Comparison of ENCODE assay signal across 23 cellular contexts in genomic region chr3:169946336-169946735, GRCh38. TPM values are rescaled to one million over a fixed set of nuclear protein-coding genes. Genes with fewer than 3 reads are reported as not detected.
DNase-seq lines count a peak whose midpoint lies in the region; ATAC-seq and TF ChIP-seq lines count a peak whose summit lies in the region.
"Had no signal": no experiment of that assay in that cellular context is flagged by ENCODE, and none has a peak within 500 bp of the region (broad histone marks: within the 10 kb centered on the region; RNA-seq: fewer than 3 reads in every experiment).

No MANE protein-coding gene starts in this region.

- H3K27me3 Mint-ChIP-seq in naive B cell, result no peaks in the 10 kb centered on the region

- no peaks in the 10 kb centered on the region for H3K36me3 ChIP-seq in SU-DHL-6 (ENCODE audit: low read length)
- H3K36me3 ChIP-seq in uterus, result no peaks in the 10 kb centered on the region
- no peaks in the 10 kb centered on the region for H3K36me3 ChIP-seq in ascending aorta
- H3K36me3 ChIP-seq: SJCRH30 had no signal

- H3K9me3 ChIP-seq in SU-DHL-6 (ENCODE audit: insufficient read depth, low read length) (no peaks in the 10 kb centered on the region), uterus (no peaks in the 10 kb centered on the region), ascending aorta (no peaks in the 10 kb centered on the region)
- H3K9me3 ChIP-seq: SJCRH30 had no signal

- H3K4me1 Mint-ChIP-seq in naive B cell, result peaks cover 56 to 87% (median 60%) of the 10 kb centered on the region in 3 donors

- H3K4me2 ChIP-seq in SU-DHL-6 (ENCODE audit: low read depth, low read length, poor library complexity, severe bottlenecking), result peak overlapping the region; percentile 71

- peak overlapping the region; percentile 57 for H3K9ac ChIP-seq in SU-DHL-6 (ENCODE audit: low read length)

- no peaks in the 10 kb centered on the region for H3K36me3 Mint-ChIP-seq in naive B cell
- H3K36me3 Mint-ChIP-seq: CD8-positive, alpha-beta T cell had no signal

- H3K4me3 Mint-ChIP-seq in naive B cell, result peak overlapping the region in 4 of 8 donors; percentile 27 to 79 (median 57)
- H3K4me3 Mint-ChIP-seq: CD8-positive, alpha-beta T cell; HFFc6 had no signal

- ATAC-seq in Right ventricle myocardium inferior (peak; percentile 20), Right ventricle myocardium superior (ENCODE audit: poor library complexity) (no peak), naive B cell (ENCODE audit: low read depth in 2 of 2) (no peak), SK-N-SH treated with all-trans-retinoic acid at 6 μM for 48 hours (no peak), GM18909 (IDR thresholded peaks at IDR 0.05; ENCODE audit: poor library complexity, unreplicated experiment) (no peak)
- ATAC-seq: CD8-positive, alpha-beta T cell had no signal

- H3K4me3 ChIP-seq in SU-DHL-6 (ENCODE audit: insufficient read depth, low read length, poor library complexity, severe bottlenecking) (no peak overlapping the region), uterus (no peak overlapping the region), ascending aorta (no peak overlapping the region)
- H3K4me3 ChIP-seq: SJCRH30 had no signal

- H3K9me2 ChIP-seq in SU-DHL-6 (replicated peaks; ENCODE audit: insufficient read depth, low read length), result no peaks in the 10 kb centered on the region

- H3K4me1 ChIP-seq in uterus (no peaks in the 10 kb centered on the region), ascending aorta (no peaks in the 10 kb centered on the region)
- H3K4me1 ChIP-seq: SJCRH30 had no signal

- no peak for TF ChIP-seq POLR2A in uterus (IDR thresholded peaks at IDR 0.05)

- H3K79me2 ChIP-seq in SU-DHL-6 (ENCODE audit: insufficient read depth, low read length), result peaks cover 21% of the 10 kb centered on the region

- peak overlapping the region; percentile 99 for H3K27ac ChIP-seq in SU-DHL-6 (ENCODE audit: low read depth, low read length)
- no peak overlapping the region for H3K27ac ChIP-seq in uterus
- H3K27ac ChIP-seq in ascending aorta, result no peak overlapping the region
- H3K27ac ChIP-seq: 22Rv1, SJCRH30 had no signal

- no peaks in the 10 kb centered on the region for H3K27me3 ChIP-seq in SU-DHL-6 (ENCODE audit: low read length)
- H3K27me3 ChIP-seq in uterus, result no peaks in the 10 kb centered on the region
- no peaks in the 10 kb centered on the region for H3K27me3 ChIP-seq in ascending aorta
- H3K27me3 ChIP-seq: SJCRH30 had no signal

- H3K9me3 Mint-ChIP-seq in naive B cell, result peaks cover 0 to 2% (median 0%) of the 10 kb centered on the region in 7 donors
- H3K9me3 Mint-ChIP-seq: CD8-positive, alpha-beta T cell; HFFc6 had no signal

- peak overlapping the region; percentile 93 to 100 (median 98) for H3K27ac Mint-ChIP-seq in naive B cell
- H3K27ac Mint-ChIP-seq: HFFc6 had no signal

- intact Hi-C loops in Right ventricle myocardium inferior (cut with DNase I), result no loop called here
- intact Hi-C loops in Right ventricle myocardium superior (cut with DNase I), result no loop called here
- intact Hi-C loops in uterus (cut with DNase I; ENCODE audit: low total_unique reads), result no loop called here
- intact Hi-C loops in ascending aorta (cut with DNase I), result no loop called here

- no peak overlapping the region for H2AFZ ChIP-seq in SU-DHL-6 (ENCODE audit: low read depth, low read length, severe bottlenecking)

- DNase-seq in Right ventricle myocardium inferior (ENCODE audit: missing footprints) (no peak), Right ventricle myocardium superior (no peak), naive B cell (no peak), uterus (no peak), ascending aorta (ENCODE audit: low spot score in 2 of 2) (no peak)
- DNase-seq: Calu3; CD8-positive, alpha-beta T cell; H7; HFFc6; IMR-90; Kasumi-1; NCI-H1105 treated with DMSO at 0.1 percent for 48 hours; NCI-H1694; NCI-H510A; NCI-H748 treated with DMSO at 0.1 percent for 48 hours; NK-92 treated with Interleukin-12 subunit alpha and Interleukin-12 subunit beta, amount 100 ng/mL, for 24 hours; OCI-M1; SJCRH30 had no signal

- TF ChIP-seq CTCF in SU-DHL-6 (IDR thresholded peaks at IDR 0.05; ENCODE audit: insufficient read depth, low read length, poor library complexity, severe bottlenecking), result no peak
- no peak for TF ChIP-seq CTCF in uterus (IDR thresholded peaks at IDR 0.05)
- TF ChIP-seq CTCF in ascending aorta (IDR thresholded peaks at IDR 0.05), result no peak

- H3F3A ChIP-seq in SU-DHL-6 (ENCODE audit: insufficient read depth), result peaks cover 74% of the 10 kb centered on the region

- H4K20me1 ChIP-seq in SU-DHL-6 (ENCODE audit: low read depth, low read length), result no peaks in the 10 kb centered on the region

TF ChIP-seq in SK-N-SH treated with all-trans-retinoic acid at 6 μM for 48 hours, 23 proteins besides CTCF, POLR2A, EP300 and RAD21 (continues in another document):
- TF ChIP-seq, protein P1, sequence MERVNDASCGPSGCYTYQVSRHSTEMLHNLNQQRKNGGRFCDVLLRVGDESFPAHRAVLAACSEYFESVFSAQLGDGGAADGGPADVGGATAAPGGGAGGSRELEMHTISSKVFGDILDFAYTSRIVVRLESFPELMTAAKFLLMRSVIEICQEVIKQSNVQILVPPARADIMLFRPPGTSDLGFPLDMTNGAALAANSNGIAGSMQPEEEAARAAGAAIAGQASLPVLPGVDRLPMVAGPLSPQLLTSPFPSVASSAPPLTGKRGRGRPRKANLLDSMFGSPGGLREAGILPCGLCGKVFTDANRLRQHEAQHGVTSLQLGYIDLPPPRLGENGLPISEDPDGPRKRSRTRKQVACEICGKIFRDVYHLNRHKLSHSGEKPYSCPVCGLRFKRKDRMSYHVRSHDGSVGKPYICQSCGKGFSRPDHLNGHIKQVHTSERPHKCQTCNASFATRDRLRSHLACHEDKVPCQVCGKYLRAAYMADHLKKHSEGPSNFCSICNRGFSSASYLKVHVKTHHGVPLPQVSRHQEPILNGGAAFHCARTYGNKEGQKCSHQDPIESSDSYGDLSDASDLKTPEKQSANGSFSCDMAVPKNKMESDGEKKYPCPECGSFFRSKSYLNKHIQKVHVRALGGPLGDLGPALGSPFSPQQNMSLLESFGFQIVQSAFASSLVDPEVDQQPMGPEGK (CRISPR knock-in tag; IDR thresholded peaks at IDR 0.05; ENCODE audit: borderline replicate concordance), result no peak
- no peak for TF ChIP-seq ZNF565 (CRISPR knock-in tag; conservative IDR thresholded peaks at IDR 0.05; ENCODE audit: low read depth)
- TF ChIP-seq TCF4 (CRISPR knock-in tag; IDR thresholded peaks at IDR 0.05; ENCODE audit: borderline replicate concordance), result no peak
- TF ChIP-seq ZFP30 (CRISPR knock-in tag; IDR thresholded peaks at IDR 0.05), result no peak
- TF ChIP-seq ESRRG (CRISPR knock-in tag; IDR thresholded peaks at IDR 0.05), result no peak
- TF ChIP-seq CREB5 (CRISPR knock-in tag; IDR thresholded peaks at IDR 0.05; ENCODE audit: low read depth), result no peak
- TF ChIP-seq, protein P2, sequence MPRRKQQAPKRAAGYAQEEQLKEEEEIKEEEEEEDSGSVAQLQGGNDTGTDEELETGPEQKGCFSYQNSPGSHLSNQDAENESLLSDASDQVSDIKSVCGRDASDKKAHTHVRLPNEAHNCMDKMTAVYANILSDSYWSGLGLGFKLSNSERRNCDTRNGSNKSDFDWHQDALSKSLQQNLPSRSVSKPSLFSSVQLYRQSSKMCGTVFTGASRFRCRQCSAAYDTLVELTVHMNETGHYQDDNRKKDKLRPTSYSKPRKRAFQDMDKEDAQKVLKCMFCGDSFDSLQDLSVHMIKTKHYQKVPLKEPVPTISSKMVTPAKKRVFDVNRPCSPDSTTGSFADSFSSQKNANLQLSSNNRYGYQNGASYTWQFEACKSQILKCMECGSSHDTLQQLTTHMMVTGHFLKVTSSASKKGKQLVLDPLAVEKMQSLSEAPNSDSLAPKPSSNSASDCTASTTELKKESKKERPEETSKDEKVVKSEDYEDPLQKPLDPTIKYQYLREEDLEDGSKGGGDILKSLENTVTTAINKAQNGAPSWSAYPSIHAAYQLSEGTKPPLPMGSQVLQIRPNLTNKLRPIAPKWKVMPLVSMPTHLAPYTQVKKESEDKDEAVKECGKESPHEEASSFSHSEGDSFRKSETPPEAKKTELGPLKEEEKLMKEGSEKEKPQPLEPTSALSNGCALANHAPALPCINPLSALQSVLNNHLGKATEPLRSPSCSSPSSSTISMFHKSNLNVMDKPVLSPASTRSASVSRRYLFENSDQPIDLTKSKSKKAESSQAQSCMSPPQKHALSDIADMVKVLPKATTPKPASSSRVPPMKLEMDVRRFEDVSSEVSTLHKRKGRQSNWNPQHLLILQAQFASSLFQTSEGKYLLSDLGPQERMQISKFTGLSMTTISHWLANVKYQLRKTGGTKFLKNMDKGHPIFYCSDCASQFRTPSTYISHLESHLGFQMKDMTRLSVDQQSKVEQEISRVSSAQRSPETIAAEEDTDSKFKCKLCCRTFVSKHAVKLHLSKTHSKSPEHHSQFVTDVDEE (CRISPR knock-in tag; IDR thresholded peaks at IDR 0.05), result no peak
- no peak for TF ChIP-seq PPARA (CRISPR knock-in tag; IDR thresholded peaks at IDR 0.05; ENCODE audit: borderline replicate concordance)
- TF ChIP-seq ISL1 (CRISPR knock-in tag; IDR thresholded peaks at IDR 0.05), result no peak

RNA-seq across cellular contexts. Expression of gene SEC62, which starts 20.3 kb away (rescaled TPM):
- 78.0 TPM for total RNA-seq in Right ventricle myocardium inferior
- total RNA-seq in Right ventricle myocardium superior, result 85.4 TPM
- polyA plus RNA-seq in naive B cell (ENCODE audit: low read depth in 6 of 6), result 100 to 1,000 TPM; 290 to 440 (median 404) TPM
- 100 to 1,000 TPM in 1 of 4 donors, 10 to 100 TPM in 3; 20.0 to 195 (median 65.2) TPM for total RNA-seq in uterus
- 20.5 TPM for total RNA-seq in ascending aorta

RNA-seq across cellular contexts. Expression of gene SAMD7, which starts 35.0 kb away (rescaled TPM):
- not detected for total RNA-seq in Right ventricle myocardium inferior
- not detected for total RNA-seq in Right ventricle myocardium superior
- under 1 TPM in 2 of 6 donors, not detected in 4; 0.11 to 0.17 TPM for polyA plus RNA-seq in naive B cell (ENCODE audit: low read depth in 6 of 6)
- not detected for total RNA-seq in uterus
- total RNA-seq in ascending aorta, result not detected
- total RNA-seq: Calu3; CD8-positive, alpha-beta T cell; H7; HFFc6; HT-29; IMR-90; SJCRH30 had no signal
- polyA plus RNA-seq: IMR-90 had no signal
